Comparison of ENCODE assay signal across 8 cellular contexts in the genomic region with DNA sequence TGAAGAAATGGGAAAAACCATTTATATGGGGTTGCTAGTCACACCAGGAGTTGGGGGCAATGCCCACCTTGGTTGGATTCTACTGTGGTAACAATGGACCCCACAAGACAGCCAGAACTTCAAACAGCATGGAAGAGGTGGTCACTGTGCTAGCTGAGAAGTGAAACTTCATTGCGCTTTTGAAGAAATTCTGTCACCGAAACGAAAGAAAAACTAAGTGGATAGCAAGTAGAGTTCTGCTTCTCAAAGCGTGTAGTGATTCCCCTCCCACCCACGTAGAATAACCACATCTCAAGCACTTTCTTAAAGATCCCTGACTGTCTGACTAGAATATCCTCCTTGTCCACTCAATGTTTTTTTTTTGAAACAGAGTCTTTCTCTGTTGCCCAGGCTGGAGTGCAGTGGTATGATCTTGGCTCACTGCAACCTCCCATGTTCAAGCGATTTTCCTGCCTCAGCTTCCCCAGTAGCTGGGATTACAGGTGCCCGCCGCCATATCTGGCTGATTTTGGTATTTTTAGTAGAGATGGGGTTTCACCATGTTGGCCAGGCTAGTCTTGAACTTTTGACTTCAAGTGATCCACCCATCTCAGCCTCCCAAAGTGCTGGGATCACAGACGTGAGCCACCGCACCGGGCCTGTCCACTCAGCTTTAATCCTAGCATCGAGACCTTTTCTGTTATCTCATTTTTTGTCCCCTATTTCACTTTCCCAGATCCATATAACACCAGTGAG. TPM values are rescaled to one million over a fixed set of nuclear protein-coding genes. Genes with fewer than 3 reads are reported as not detected.
DNase-seq lines count a peak whose midpoint lies in the region; ATAC-seq and TF ChIP-seq lines count a peak whose summit lies in the region.

No MANE protein-coding gene starts in this region.

- no peaks in the 10 kb centered on the region for H3K36me3 Mint-ChIP-seq in dendritic cell treated with granulocyte-macrophage colony-stimulating factor and Interleukin-4, amounts not matched to agents 40 ng/mL and 50 ng/mL, for 4 days (ENCODE audit: low read depth)

- H3K79me2 ChIP-seq in PC-3 (ENCODE audit: low read length): no peaks in the 10 kb centered on the region

- H3K4me2 ChIP-seq in PC-3 (ENCODE audit: low read length): no peak overlapping the region

- no peaks in the 10 kb centered on the region for H3K9me3 Mint-ChIP-seq in dendritic cell treated with granulocyte-macrophage colony-stimulating factor and Interleukin-4, amounts not matched to agents 40 ng/mL and 50 ng/mL, for 4 days

- no peaks in the 10 kb centered on the region for H3K9me3 ChIP-seq in PC-3 (ENCODE audit: low read length)

- CTCF ChIA-PET in PC-3 (lab: Charles Lee): no interaction called here

- H3K27me3 Mint-ChIP-seq in dendritic cell treated with granulocyte-macrophage colony-stimulating factor and Interleukin-4, amounts not matched to agents 40 ng/mL and 50 ng/mL, for 4 days: peaks cover 16% of the 10 kb centered on the region

- TF ChIP-seq CTCF in GM10266 (IDR thresholded peaks at IDR 0.05; ENCODE audit: control insufficient read depth, insufficient read depth, low read depth, missing control alignments) (no peak), PC-3 (conservative IDR thresholded peaks at IDR 0.05; ENCODE audit: low read depth, low read length) (no peak)

- intact Hi-C loops in dendritic cell treated with granulocyte-macrophage colony-stimulating factor and Interleukin-4, amounts not matched to agents 40 ng/mL and 50 ng/mL, for 4 days (cut with micrococcal nuclease): no loop called here
- intact Hi-C loops in PC-3 (cut with micrococcal nuclease): no loop called here

- no peaks in the 10 kb centered on the region for H3K27me3 ChIP-seq in PC-3 (ENCODE audit: low read length)

- H3K4me3 ChIP-seq in PC-3 (ENCODE audit: low read length): no peak overlapping the region

- H3K36me3 ChIP-seq in PC-3 (ENCODE audit: low read depth, low read length): no peaks in the 10 kb centered on the region

- H2AFZ ChIP-seq in PC-3 (ENCODE audit: low read length): no peak overlapping the region

- H3K4me1 Mint-ChIP-seq in dendritic cell treated with granulocyte-macrophage colony-stimulating factor and Interleukin-4, amounts not matched to agents 40 ng/mL and 50 ng/mL, for 4 days (ENCODE audit: low read depth): peaks cover 32% of the 10 kb centered on the region

- peak; percentile 98 for ATAC-seq in GM19463 (IDR thresholded peaks at IDR 0.05; ENCODE audit: unreplicated experiment)
- peak; percentile 98 for ATAC-seq in HG03439 (IDR thresholded peaks at IDR 0.05; ENCODE audit: unreplicated experiment)
- no peak for ATAC-seq in PC-3

- BruUV-seq in PC-3 (replicated peaks; lab: Mats Ljungman, UMichigan): no TSS peak

- peak; percentile 72 for DNase-seq in GM10266 (ENCODE audit: extremely low spot score)
- no peak for DNase-seq in DMS53 (lab: John Stamatoyannopoulos, UW)
- no peak for DNase-seq in NCI-H2029 treated with DMSO at 0.1 percent for 48 hours (lab: John Stamatoyannopoulos, UW)
- DNase-seq in PC-3: no peak
- DNase-seq in stimulated activated CD4-positive, alpha-beta T cell treated with anti-CD3 and anti-CD28 coated beads, Interleukin-4, amount 100 ng/mL, for 1 hour: no peak

- no peaks in the 10 kb centered on the region for H3K9me2 ChIP-seq in PC-3 (replicated peaks; ENCODE audit: low read length)

- POLR2A ChIA-PET in PC-3 (lab: Charles Lee; ENCODE audit: unreplicated experiment): no interaction called here

- H3K27ac Mint-ChIP-seq in dendritic cell treated with granulocyte-macrophage colony-stimulating factor and Interleukin-4, amounts not matched to agents 40 ng/mL and 50 ng/mL, for 4 days: peak overlapping the region; percentile 82

- H3K27ac ChIP-seq in PC-3 (ENCODE audit: low read length): no peak overlapping the region

- H4K20me1 ChIP-seq in PC-3 (ENCODE audit: low read length): no peaks in the 10 kb centered on the region

- H3F3A ChIP-seq in PC-3 (ENCODE audit: low read length, unreplicated experiment): no peaks in the 10 kb centered on the region

- H3K9ac ChIP-seq in PC-3 (ENCODE audit: low read length): no peak overlapping the region

- no peaks in the 10 kb centered on the region for H3K4me1 ChIP-seq in PC-3 (ENCODE audit: insufficient read depth, low read length)

- H3K4me3 Mint-ChIP-seq in dendritic cell treated with granulocyte-macrophage colony-stimulating factor and Interleukin-4, amounts not matched to agents 40 ng/mL and 50 ng/mL, for 4 days: peak overlapping the region; percentile 77

RNA-seq across cellular contexts. Expression of a gene that starts 30.1 kb away (rescaled TPM):
- 1.7 and 1.8 TPM in 2 replicates for total RNA-seq in PC-3 (2014; rRNA removed)

RNA-seq across cellular contexts. Expression of a gene that starts 37.9 kb away (rescaled TPM):
- not detected in 2 replicates for total RNA-seq in PC-3 (2014; rRNA removed)

RNA-seq across cellular contexts. Expression of a gene that starts 55.4 kb away (rescaled TPM):
- total RNA-seq in PC-3 (2014; rRNA removed): not detected in 2 replicates

RNA-seq across cellular contexts. Expression of a gene that starts 59.0 kb away (rescaled TPM):
- total RNA-seq in PC-3 (2014; rRNA removed): not detected in 2 replicates
